Comparison of ENCODE assay signal across 11 cellular contexts in genomic region chr12:63685789-63686188, GRCh38. TPM values are rescaled to one million over a fixed set of nuclear protein-coding genes. Genes with fewer than 3 reads are reported as not detected.
A peak's percentile ranks its signal among the peaks of the same experiment; 100 is the strongest.
DNase-seq lines count a peak whose midpoint lies in the region; ATAC-seq, FAIRE-seq and TF ChIP-seq lines count a peak whose summit lies in the region.
"Not testable (repeated sequence)": the region's sequence is repeated elsewhere in the genome, so short reads cannot be mapped to it uniquely, and the experiment has no call there.
"Had no signal": no experiment of that assay in that cellular context is flagged by ENCODE, and none has a peak within 500 bp of the region (broad histone marks: within the 10 kb centered on the region; RNA-seq: fewer than 3 reads in every experiment).

No MANE protein-coding gene starts in this region.

- ATAC-seq in A549, HepG2: not testable (repeated sequence)
- ATAC-seq in HG02884 (IDR thresholded peaks at IDR 0.05; ENCODE audit: unreplicated experiment) (peak; percentile 53), HG03159 (IDR thresholded peaks at IDR 0.05; ENCODE audit: unreplicated experiment) (peak; percentile 54), GM12878 (peak; percentile 27; the same call in 1 of the 3 replicates)
- peak; percentile 34 to 45 for ATAC-seq in stimulated activated naive B cell treated with anti-CD40 and anti-IgM and Interleukin-4, amounts not matched to agents 10 μg/mL and 1 μg/mL and 100 μg/mL, for 72 hours (replicated peaks)

- H3K4me2 ChIP-seq in A549; GM12878 (ENCODE audit: control insufficient read depth, insufficient read depth); HepG2 (ENCODE audit: low read depth, low read length): not testable (repeated sequence)

- H3K9me3 ChIP-seq in A549; GM12878 (replicated peaks; ENCODE audit: control insufficient read depth, insufficient read depth, low read length); HepG2 (ENCODE audit: low read length): not testable (repeated sequence)

- not testable (repeated sequence) for TF ChIP-seq RAD21 in A549 (conservative IDR thresholded peaks at IDR 0.05 in 1 of 2, IDR thresholded peaks at IDR 0.05 in 1 of 2); GM12878 (IDR thresholded peaks at IDR 0.05; ENCODE audit: insufficient read depth, low read depth, low read length); HepG2 (CRISPR knock-in tag; IDR thresholded peaks at IDR 0.05)

- POLR2A ChIA-PET in A549 (lab: Yijun Ruan, JAX); GM12878 (lab: Charles Lee); HepG2 (lab: Yijun Ruan, JAX): not testable (repeated sequence)

- H2AFZ ChIP-seq in GM12878 (ENCODE audit: control insufficient read depth, low read depth, low read length); HepG2 (ENCODE audit: low read length): not testable (repeated sequence)

- not testable (repeated sequence) for H3K27ac ChIP-seq in A549; GM12878 (ENCODE audit: control insufficient read depth, insufficient read depth); HepG2 (ENCODE audit: extremely low read length, insufficient read depth, low read length)

- not testable (repeated sequence) for H3K4me3 Mint-ChIP-seq in stimulated activated naive B cell treated with anti-CD40 and anti-IgM and Interleukin-4, amounts not matched to agents 10 μg/mL and 1 μg/mL and 100 μg/mL, for 72 hours

- H3K4me3 ChIP-seq in A549; GM12878; HepG2 (replicated peaks in 1 of 3; ENCODE audit: insufficient read depth in 1 of 3, low read depth in 2 of 3, low read length in 3 of 3): not testable (repeated sequence)

- peak; percentile 32 for FAIRE-seq in A549 (lab: Jason Lieb, UNC)
- FAIRE-seq in GM12891 (lab: Jason Lieb, UNC); GM12878 (lab: Jason Lieb, UNC); HepG2 (lab: Jason Lieb, UNC): not testable (repeated sequence)
- peak; percentile 37 for FAIRE-seq in urothelium cell line (lab: Jason Lieb, UNC)

- RAD21 ChIA-PET in GM12878 (lab: Charles Lee; ENCODE audit: unreplicated experiment) = not testable (repeated sequence)

- not testable (repeated sequence) for H3K27me3 Mint-ChIP-seq in stimulated activated naive B cell treated with anti-CD40 and anti-IgM and Interleukin-4, amounts not matched to agents 10 μg/mL and 1 μg/mL and 100 μg/mL, for 72 hours

- H3K4me1 Mint-ChIP-seq in stimulated activated naive B cell treated with anti-CD40 and anti-IgM and Interleukin-4, amounts not matched to agents 10 μg/mL and 1 μg/mL and 100 μg/mL, for 72 hours = not testable (repeated sequence)

- BruUV-seq in GM12878 (replicated peaks; lab: Mats Ljungman, UMichigan); HepG2 (replicated peaks; lab: Mats Ljungman, UMichigan): not testable (repeated sequence)

- not testable (repeated sequence) for H3K9ac ChIP-seq in GM12878 (ENCODE audit: control insufficient read depth, insufficient read depth, low read length); HepG2 (ENCODE audit: insufficient read depth, low read depth, low read length)

- not testable (repeated sequence) for TF ChIP-seq POLR2A in A549 (IDR thresholded peaks at IDR 0.05; ENCODE audit: low read length); GM12891 (IDR thresholded peaks at IDR 0.05; ENCODE audit: low read depth, low read length); GM12878 (IDR thresholded peaks at IDR 0.05; ENCODE audit: low read depth, low read length); HepG2 (IDR thresholded peaks at IDR 0.05; ENCODE audit: insufficient read depth in 1 of 2, low read depth in 2 of 2, low read length in 2 of 2)

- DNase-seq in A549 (ENCODE audit: low read depth in 1 of 2, low spot score in 1 of 2); GM12891 (ENCODE audit: insufficient read length, low spot score); GM12878 (ENCODE audit: low read depth, low spot score); HepG2 (ENCODE audit: low spot score); stimulated activated naive B cell treated with anti-CD40 and anti-IgM and Interleukin-4, amounts not matched to agents 10 μg/mL and 1 μg/mL and 100 μg/mL, for 72 hours; urothelium cell line (ENCODE audit: low spot score): not testable (repeated sequence)

- in situ Hi-C loops in GM12878 (cut with MboI); HepG2 (cut with HindIII; ENCODE audit: extremely low pct_ligation_motif_present, low pct_unique_long_range_greater_than_20kb): not testable (repeated sequence)

- not testable (repeated sequence) for H3K36me3 ChIP-seq in GM12878 (ENCODE audit: control insufficient read depth in 2 of 2, insufficient read depth in 2 of 2, low read length in 1 of 2); HepG2 (replicated peaks in 1 of 2; ENCODE audit: control insufficient read depth in 1 of 2, insufficient read depth in 2 of 2, low read length in 2 of 2)

- not testable (repeated sequence) for H4K20me1 ChIP-seq in GM12878 (ENCODE audit: control insufficient read depth, insufficient read depth); HepG2 (ENCODE audit: insufficient read depth, low read length)

- H3K36me3 Mint-ChIP-seq in stimulated activated naive B cell treated with anti-CD40 and anti-IgM and Interleukin-4, amounts not matched to agents 10 μg/mL and 1 μg/mL and 100 μg/mL, for 72 hours = not testable (repeated sequence)

- H3K27ac Mint-ChIP-seq in stimulated activated naive B cell treated with anti-CD40 and anti-IgM and Interleukin-4, amounts not matched to agents 10 μg/mL and 1 μg/mL and 100 μg/mL, for 72 hours = not testable (repeated sequence)

- not testable (repeated sequence) for H3K9me3 Mint-ChIP-seq in stimulated activated naive B cell treated with anti-CD40 and anti-IgM and Interleukin-4, amounts not matched to agents 10 μg/mL and 1 μg/mL and 100 μg/mL, for 72 hours

- TF ChIP-seq EP300 in A549 (IDR thresholded peaks at IDR 0.05); GM12878 (IDR thresholded peaks at IDR 0.05; ENCODE audit: borderline replicate concordance in 1 of 2, control insufficient read depth in 1 of 2, low read depth in 2 of 2, low read length in 2 of 2); HepG2 (IDR thresholded peaks at IDR 0.05; ENCODE audit: low read depth in 2 of 2, low read length in 2 of 2); HepG2 (CRISPR knock-in tag; IDR thresholded peaks at IDR 0.05; ENCODE audit: borderline replicate concordance): not testable (repeated sequence)

- H3K79me2 ChIP-seq in GM12878 (ENCODE audit: control insufficient read depth, insufficient read depth, low read length); HepG2 (ENCODE audit: insufficient read depth, low read length): not testable (repeated sequence)

- intact Hi-C loops in GM12878 (cut with micrococcal nuclease; ENCODE audit: unreplicated experiment); HepG2 (cut with micrococcal nuclease; ENCODE audit: unreplicated experiment): not testable (repeated sequence)

- WGBS in A549 (ENCODE audit: missing lambda C conversion rate) = 43% methylated on average over 1 of the region's 2 CpGs
- 67% methylated on average over 1 of the region's 2 CpGs for WGBS in GM12878 (ENCODE audit: insufficient coverage, insufficient replicate concordance, low lambda C conversion rate, missing lambda C conversion rate)
- 38% methylated on average over 2 of the region's 2 CpGs for WGBS in HepG2 (ENCODE audit: low lambda C conversion rate)

- not testable (repeated sequence) for H3K27me3 ChIP-seq in GM12878 (replicated peaks in 1 of 2; ENCODE audit: control insufficient read depth in 2 of 2, insufficient read depth in 2 of 2, low read length in 1 of 2); HepG2 (ENCODE audit: control insufficient read depth in 1 of 2, insufficient read depth in 2 of 2, low read length in 2 of 2)

- not testable (repeated sequence) for H3K4me1 ChIP-seq in A549; GM12878 (ENCODE audit: control insufficient read depth, insufficient read depth, low read length); HepG2 (ENCODE audit: insufficient read depth, low read length)

- SMC1A ChIA-PET in GM12878 (lab: Charles Lee; ENCODE audit: uncharacterized antibody, unreplicated experiment) = not testable (repeated sequence)

- TF ChIP-seq CTCF in A549 (IDR thresholded peaks at IDR 0.05); GM12878 (IDR thresholded peaks at IDR 0.05 in 2 of 3, conservative IDR thresholded peaks at IDR 0.05 in 1 of 3; ENCODE audit: control insufficient read depth in 2 of 3, extremely low read depth in 1 of 3, insufficient read depth in 1 of 3, low read depth in 3 of 3, low read length in 3 of 3); HepG2 (CRISPR knock-in tag; IDR thresholded peaks at IDR 0.05): not testable (repeated sequence)

- CTCF ChIA-PET in A549 (lab: Yijun Ruan, JAX) = interaction anchor here (1.0 kb wide), 1 partner anchor 571 kb away, joined by 3 read pairs; no protein-coding TSS in a partner anchor
- CTCF ChIA-PET in GM12878 (lab: Yijun Ruan, JAX); HepG2 (lab: Yijun Ruan, JAX; ENCODE audit: low intra/inter-chr PET ratio, low total read pairs): not testable (repeated sequence)

RNA-seq across cellular contexts. Expression of gene DPY19L2, which starts 17.5 kb away (rescaled TPM):
- polyA plus RNA-seq in A549 (2011; rRNA removed) (3.5 and 5.8 TPM in 2 replicates), A549 (2017; fragmentation: RNase III; extraction: RNeasy Plus Mini Kit Qiagen cat#74134 plus additional on column Dnase treatment) (3.7 to 3.9 TPM (median 3.9 TPM) in 3 replicates), GM12878 (2011; rRNA removed) (1.0 and 1.5 TPM in 2 replicates), GM12878 (2014; fragmentation: Illumina TruSeq; extraction: Trizol) (0.10 TPM in 1 of 2 replicates, not detected in the other), GM12878 (2014; fragmentation: Nextera tagmentation; extraction: Ambion mirVana) (not detected), GM12878 (2014; rRNA removed) (0.04 TPM in 1 of 2 replicates, not detected in the other), GM12878 (2016; fragmentation: Nextera tagmentation; extraction: Ambion mirVana) (under 1 TPM; 0.15 to 0.21 TPM), HepG2 (2011; rRNA removed) (not detected in 2 replicates)
- 0.79 and 1.0 TPM in 2 replicates for polyA plus RNA-seq in A549 (2012; cell fraction: cytosol; rRNA removed)
- 3.7 and 5.3 TPM in 2 replicates for polyA plus RNA-seq in A549 (2012; cell fraction: nucleus; rRNA removed)
- 1.3 and 1.9 TPM in 2 replicates for polyA minus RNA-seq in A549 (2011; rRNA and poly(A)+ RNA removed)
- polyA plus RNA-seq in GM12891 (2012; ENCODE audit: low read depth, missing spikeins) = not detected
- 0.35 and 1.2 TPM in 2 replicates for total RNA-seq in GM12878 (2013; cell fraction: nucleolus; rRNA removed)
- total RNA-seq in GM12878 (2014; rRNA removed) (not detected in 2 replicates), GM12878 (2014; rRNA removed; fragmentation: Illumina TruSeq; extraction: Trizol) (not detected in 2 replicates), GM12878 (2021) (0.24 and 0.44 TPM in 2 replicates), HepG2 (2016; rRNA removed; fragmentation: Illumina TruSeq; extraction: Trizol) (not detected in 2 replicates)
- polyA plus RNA-seq in GM12878 (2011; ENCODE audit: low read depth) = not detected
- 0.20 and 0.39 TPM in 2 replicates for polyA plus RNA-seq in GM12878 (2011; cell fraction: cytosol; rRNA removed)
- polyA plus RNA-seq in GM12878 (2011; cell fraction: nucleus; rRNA removed) = 1.5 and 1.9 TPM in 2 replicates
- polyA plus RNA-seq in GM12878 (2012) = 0.27 and 0.35 TPM in 2 replicates
- 0.26 and 0.37 TPM in 2 replicates for polyA minus RNA-seq in GM12878 (2011; rRNA and poly(A)+ RNA removed)
- 0.52 TPM in 1 of 2 replicates, not detected in the other for polyA minus RNA-seq in GM12878 (2011; cell fraction: cytosol; rRNA and poly(A)+ RNA removed)
- polyA minus RNA-seq in GM12878 (2011; cell fraction: nucleus; rRNA and poly(A)+ RNA removed) = 0.67 and 0.73 TPM in 2 replicates
- total RNA-seq in HepG2 (2016; cell fraction: cytosol; rRNA removed; fragmentation: Illumina TruSeq; extraction: Trizol; ENCODE audit: low read depth) = not detected in 2 replicates
- not detected in 2 replicates for total RNA-seq in HepG2 (2016; cell fraction: insoluble cytoplasmic fraction; rRNA removed; fragmentation: Illumina TruSeq; extraction: Trizol)
- total RNA-seq in HepG2 (2016; cell fraction: membrane; rRNA removed; fragmentation: Illumina TruSeq; extraction: Trizol) = not detected in 2 replicates
- total RNA-seq in HepG2 (2016; cell fraction: nucleus; rRNA removed; fragmentation: Illumina TruSeq; extraction: Trizol) = not detected in 2 replicates
- polyA plus RNA-seq in HepG2 (2011; cell fraction: cytosol; rRNA removed) = not detected in 2 replicates
- not detected in 2 replicates for polyA plus RNA-seq in HepG2 (2011; cell fraction: nucleus; rRNA removed)
- not detected in 2 replicates for polyA plus RNA-seq in HepG2 (2012)
- polyA plus RNA-seq in HepG2 (2016; cell fraction: cytosol; fragmentation: Illumina TruSeq; extraction: Trizol; ENCODE audit: low read depth) = not detected in 2 replicates
- not detected in 2 replicates for polyA plus RNA-seq in HepG2 (2016; cell fraction: insoluble cytoplasmic fraction; fragmentation: Illumina TruSeq; extraction: Trizol; ENCODE audit: low read depth)
- polyA plus RNA-seq in HepG2 (2016; cell fraction: membrane; fragmentation: Illumina TruSeq; extraction: Trizol; ENCODE audit: low read depth) = not detected in 2 replicates
- not detected in 2 replicates for polyA plus RNA-seq in HepG2 (2016; cell fraction: nucleus; fragmentation: Illumina TruSeq; extraction: Trizol; ENCODE audit: insufficient read depth, low read depth)
- polyA minus RNA-seq in HepG2 (2011; rRNA and poly(A)+ RNA removed; ENCODE audit: low replicate concordance) = not detected in 2 replicates
- polyA minus RNA-seq in HepG2 (2011; cell fraction: cytosol; rRNA and poly(A)+ RNA removed) = not detected in 2 replicates
- polyA minus RNA-seq in HepG2 (2011; cell fraction: nucleus; rRNA and poly(A)+ RNA removed) = not detected in 2 replicates
- total RNA-seq: Caco-2; CD4-positive, alpha-beta T cell had no signal
- polyA plus RNA-seq: CD14-positive monocyte had no signal
